8 cellular contexts compared by ENCODE assay signal in genomic region chr13:46721054-46721453, GRCh38.
DNase-seq lines count a peak whose midpoint lies in the region; ATAC-seq and TF ChIP-seq lines count a peak whose summit lies in the region.

No MANE protein-coding gene starts in this region.

- H3K9me3 ChIP-seq in SJCRH30 (replicated peaks) = no peaks in the 10 kb centered on the region

- H3K4me3 ChIP-seq in GM12875 (ENCODE audit: low read depth, low read length) = no peak overlapping the region
- no peak overlapping the region for H3K4me3 ChIP-seq in SJCRH30

- peak; percentile 41; the same call in 1 of the 2 replicates for TF ChIP-seq CTCF in GM12875 (IDR thresholded peaks at IDR 0.05; ENCODE audit: borderline replicate concordance, insufficient read depth, low read depth, low read length)

- H3K36me3 ChIP-seq in SJCRH30 = peaks cover 24% of the 10 kb centered on the region

- peaks cover 16% of the 10 kb centered on the region for H3K4me1 ChIP-seq in SJCRH30

- DNase-seq in AG20443 (ENCODE audit: low spot score) = peak; percentile 48
- peak; percentile 27 to 73 for DNase-seq in SJCRH30
- DNase-seq in astrocyte of the hippocampus (ENCODE audit: low read depth, low spot score) = peak; percentile 64
- DNase-seq in inferior parietal cortex (ENCODE audit: extremely low spot score) = peak; percentile 69
- DNase-seq in stimulated activated CD4-positive, alpha-beta T cell treated with anti-CD3 and anti-CD28 coated beads, Interleukin-2, amount 100 ng/mL, for 48 hours = peak; percentile 3 to 15

- ATAC-seq in HG02884 (IDR thresholded peaks at IDR 0.05; ENCODE audit: unreplicated experiment) (no peak), GM21390 (IDR thresholded peaks at IDR 0.05; ENCODE audit: unreplicated experiment) (no peak)

- no peaks in the 10 kb centered on the region for H3K27me3 ChIP-seq in SJCRH30

- no peak overlapping the region for H3K27ac ChIP-seq in SJCRH30

Comparison
In these comparisons a context has a peak if more than half of its experiments do, and no peak if none do; other contexts are left out.
1. DNase-seq: peak in every context shown above with its lines; median percentile 69 in inferior parietal cortex; 64 in astrocyte of the hippocampus; 50 in SJCRH30; 48 in AG20443; 9 in stimulated activated CD4-positive, alpha-beta T cell treated with anti-CD3 and anti-CD28 coated beads, Interleukin-2, amount 100 ng/mL, for 48 hours.